In genomic region chr6:26088344-26088743, GRCh38 we compare ENCODE assay signal across 8 cellular contexts. TPM values are rescaled to one million over a fixed set of nuclear protein-coding genes. Genes with fewer than 3 reads are reported as not detected.
DNase-seq lines count a peak whose midpoint lies in the region; ATAC-seq and TF ChIP-seq lines count a peak whose summit lies in the region.

No MANE protein-coding gene starts in this region.

- POLR2A ChIA-PET in activated CD4-positive, alpha-beta memory T cell treated with anti-CD3 and anti-CD28 coated beads for 36 hours (lab: Charles Lee): interaction anchor here (1.9 kb wide), 1 partner anchor 32 kb away, joined by 7 read pairs; a partner anchor contains a TSS
- POLR2A ChIA-PET in SK-N-SH (lab: Yijun Ruan, JAX): no interaction called here

- peak; percentile 19 for ATAC-seq in foreskin keratinocyte

- H3K27me3 Mint-ChIP-seq in activated CD4-positive, alpha-beta memory T cell treated with anti-CD3 and anti-CD28 coated beads for 36 hours: no peaks in the 10 kb centered on the region

- H3K36me3 ChIP-seq in sigmoid colon: no peaks in the 10 kb centered on the region
- no peaks in the 10 kb centered on the region for H3K36me3 ChIP-seq in SK-N-SH (replicated peaks in 1 of 2; ENCODE audit: control insufficient read depth in 1 of 2, insufficient read depth in 2 of 2, low read length in 1 of 2)

- H3K9me3 ChIP-seq in sigmoid colon: no peaks in the 10 kb centered on the region
- no peaks in the 10 kb centered on the region for H3K9me3 ChIP-seq in SK-N-SH

- H3K4me2 ChIP-seq in SK-N-SH: no peak overlapping the region

- 71 to 73% methylated on average over 5 of the region's 5 CpGs for WGBS in sigmoid colon, 2 donors
- 85% methylated on average over 5 of the region's 5 CpGs for WGBS in SK-N-SH (ENCODE audit: low lambda C conversion rate)

- no peaks in the 10 kb centered on the region for H3K9me3 Mint-ChIP-seq in activated CD4-positive, alpha-beta memory T cell treated with anti-CD3 and anti-CD28 coated beads for 36 hours

- no peak for TF ChIP-seq CTCF in foreskin keratinocyte (conservative IDR thresholded peaks at IDR 0.05)
- no peak for TF ChIP-seq CTCF in sigmoid colon (IDR thresholded peaks at IDR 0.05)
- no peak for TF ChIP-seq CTCF in SK-N-SH (IDR thresholded peaks at IDR 0.05)

- TF ChIP-seq POLR2A in sigmoid colon (IDR thresholded peaks at IDR 0.05): no peak

- H3K4me3 ChIP-seq in sigmoid colon: peak overlapping the region; percentile 50 to 71 (median 57)
- H3K4me3 ChIP-seq in SK-N-SH (ENCODE audit: low read depth in 2 of 2, low read length in 1 of 2): no peak overlapping the region

- no peaks in the 10 kb centered on the region for H3K27me3 ChIP-seq in foreskin keratinocyte
- no peaks in the 10 kb centered on the region for H3K27me3 ChIP-seq in sigmoid colon
- H3K27me3 ChIP-seq in SK-N-SH (ENCODE audit: insufficient read depth): no peaks in the 10 kb centered on the region

- no peak overlapping the region for H3K9ac ChIP-seq in SK-N-SH

- no peaks in the 10 kb centered on the region for H3K79me2 ChIP-seq in SK-N-SH (ENCODE audit: insufficient read depth)

- intact Hi-C loops in activated CD4-positive, alpha-beta memory T cell treated with anti-CD3 and anti-CD28 coated beads for 36 hours (cut with micrococcal nuclease): no loop called here
- intact Hi-C loops in sigmoid colon (cut with DNase I): no loop called here

- H3K4me1 ChIP-seq in foreskin keratinocyte (peaks cover 8% of the 10 kb centered on the region), sigmoid colon (peaks cover 0 to 31% (median 26%) of the 10 kb centered on the region in 4 donors), SK-N-SH (ENCODE audit: control insufficient read depth in 1 of 2, insufficient read depth in 2 of 2, low read depth in 1 of 2, low read length in 1 of 2) (no peaks in the 10 kb centered on the region; a peak in 1 of 4 replicates)

- peak in 3 of 4 donors; percentile 51 to 91 (median 77) for TF ChIP-seq EP300 in sigmoid colon (IDR thresholded peaks at IDR 0.05)
- no peak for TF ChIP-seq EP300 in SK-N-SH (IDR thresholded peaks at IDR 0.05; ENCODE audit: borderline replicate concordance in 1 of 2, low read depth in 1 of 2, low read length in 1 of 2)

- no peaks in the 10 kb centered on the region for H4K20me1 ChIP-seq in SK-N-SH (ENCODE audit: insufficient read depth)

- no peaks in the 10 kb centered on the region for H3K9me2 ChIP-seq in SK-N-SH

- H3K27ac Mint-ChIP-seq in activated CD4-positive, alpha-beta memory T cell treated with anti-CD3 and anti-CD28 coated beads for 36 hours: no peak overlapping the region

- peak overlapping the region; percentile 79 for H3K4me3 Mint-ChIP-seq in activated CD4-positive, alpha-beta memory T cell treated with anti-CD3 and anti-CD28 coated beads for 36 hours

- H3K27ac ChIP-seq in foreskin keratinocyte (peak overlapping the region; percentile 66), sigmoid colon (peak overlapping the region; percentile 90 to 97 (median 92)), SK-N-SH (ENCODE audit: low read depth in 2 of 2, low read length in 1 of 2) (no peak overlapping the region)

- H3F3A ChIP-seq in SK-N-SH (replicated peaks; ENCODE audit: insufficient read depth): no peaks in the 10 kb centered on the region

- no peaks in the 10 kb centered on the region for H3K36me3 Mint-ChIP-seq in activated CD4-positive, alpha-beta memory T cell treated with anti-CD3 and anti-CD28 coated beads for 36 hours

- CTCF ChIA-PET in activated CD4-positive, alpha-beta memory T cell treated with anti-CD3 and anti-CD28 coated beads for 36 hours (lab: Charles Lee): interaction anchor here (6.0 to 17.1 kb wide), 2 partner anchors 9 to 22 kb away, joined by 75 to 478 read pairs; no protein-coding TSS in a partner anchor
- CTCF ChIA-PET in SK-N-SH (lab: Yijun Ruan, JAX): interaction anchor here (5.0 to 20.9 kb wide), 2 partner anchors 10 to 23 kb away, joined by 45 to 660 read pairs; a partner anchor contains a TSS

- no peak for TF ChIP-seq RAD21 in SK-N-SH (IDR thresholded peaks at IDR 0.05; ENCODE audit: low read length)

- peaks cover 29% of the 10 kb centered on the region for H3K4me1 Mint-ChIP-seq in activated CD4-positive, alpha-beta memory T cell treated with anti-CD3 and anti-CD28 coated beads for 36 hours (ENCODE audit: low read depth)

- DNase-seq in EL (peak; percentile 25), foreskin keratinocyte (no peak), sigmoid colon (peak; percentile 74), KG1 (lab: John Stamatoyannopoulos, UW) (no peak), middle frontal gyrus (ENCODE audit: extremely low spot score, low spot score) (no peak), SK-N-SH (no peak), NCI-H345 treated with DMSO at 0.1 percent for 48 hours (lab: John Stamatoyannopoulos, UW; ENCODE audit: unreplicated experiment) (no peak)
- no peak for DNase-seq in activated CD4-positive, alpha-beta memory T cell treated with anti-CD3 and anti-CD28 coated beads for 36 hours

- H2AFZ ChIP-seq in SK-N-SH (ENCODE audit: low read depth): no peak overlapping the region

TF ChIP-seq in SK-N-SH, 30 proteins besides CTCF, POLR2A, EP300 and RAD21:
- no peak for TF ChIP-seq JUND (IDR thresholded peaks at IDR 0.05)
- TF ChIP-seq FOSL2 (IDR thresholded peaks at IDR 0.05; ENCODE audit: borderline replicate concordance, low read depth): no peak
- no peak for TF ChIP-seq REST (IDR thresholded peaks at IDR 0.05; ENCODE audit: low read depth, low read length)
- TF ChIP-seq PBX3 (IDR thresholded peaks at IDR 0.05): no peak
- TF ChIP-seq POLR2AphosphoS5 (IDR thresholded peaks at IDR 0.05; ENCODE audit: low read depth, low read length): no peak
- no peak for TF ChIP-seq YY1 (IDR thresholded peaks at IDR 0.05; ENCODE audit: low read depth)
- TF ChIP-seq SMC3 (IDR thresholded peaks at IDR 0.05; ENCODE audit: low read depth, low read length): no peak
- no peak for TF ChIP-seq MXI1 (IDR thresholded peaks at IDR 0.05; ENCODE audit: low read depth, low read length)
TF ChIP-seq in SK-N-SH: peak in this region for 0.

RNA-seq across cellular contexts. Expression of gene HFE, which starts 1.1 kb away (rescaled TPM):
- total RNA-seq in activated CD4-positive, alpha-beta memory T cell treated with anti-CD3 and anti-CD28 coated beads for 36 hours: 1 to 10 TPM; 1.0 to 1.4 TPM
- total RNA-seq in foreskin keratinocyte (13.2 and 13.6 TPM in 2 replicates), sigmoid colon (1 to 10 TPM; 4.4 to 7.8 (median 4.9) TPM)
- polyA plus RNA-seq in foreskin keratinocyte (4.2 and 5.1 TPM in 2 replicates), sigmoid colon (1 to 10 TPM; 1.6 to 6.9 (median 1.8) TPM), SK-N-SH (2012; rRNA removed) (not detected in 2 replicates)
- not detected in 2 replicates for polyA plus RNA-seq in SK-N-SH (2012; cell fraction: cytosol; rRNA removed)
- polyA plus RNA-seq in SK-N-SH (2012; cell fraction: nucleus; rRNA removed): not detected in 2 replicates

Comparison
In these comparisons a context has a peak if more than half of its experiments do, and no peak if none do; other contexts are left out.
1. DNase-seq: peak in EL (single experiment) and sigmoid colon (single experiment); none in activated CD4-positive, alpha-beta memory T cell treated with anti-CD3 and anti-CD28 coated beads for 36 hours (single experiment), foreskin keratinocyte (0 of 2), KG1 (single experiment), middle frontal gyrus (single experiment), SK-N-SH (single experiment) and NCI-H345 treated with DMSO at 0.1 percent for 48 hours (single experiment).
2. H3K27ac ChIP-seq: peak in foreskin keratinocyte (single experiment) and sigmoid colon (4 of 4); none in SK-N-SH (0 of 2).
3. H3K4me3 ChIP-seq: peak in sigmoid colon (4 of 4); none in SK-N-SH (0 of 2).